1 cellular context compared by ENCODE assay signal in genomic region chr6:122472022-122472340, GRCh38.
A peak's percentile ranks its signal among the peaks of the same experiment; 100 is the strongest.
TF ChIP-seq lines count a peak whose summit lies in the region.

No MANE protein-coding gene starts in this region.

TF ChIP-seq in K562, 482 proteins besides CTCF, POLR2A, EP300 and RAD21 (continued from another document and continues in another):
- TF ChIP-seq ELF4 (CRISPR knock-in tag; IDR thresholded peaks at IDR 0.05) (0 out of 2 replicates have a peak, but pooled peaks have one; percentile 8), TRIM28 (IDR thresholded peaks at IDR 0.05) (no peak), CHD7 (IDR thresholded peaks at IDR 0.05; ENCODE audit: low read depth, low read length) (no peak), SIX5 (IDR thresholded peaks at IDR 0.05; ENCODE audit: borderline replicate concordance in 1 of 2, insufficient read depth in 1 of 2, low read depth in 1 of 2, low read length in 2 of 2) (no peak), PBX2 (CRISPR knock-in tag; IDR thresholded peaks at IDR 0.05; ENCODE audit: low read depth) (no peak), PBX2 (tag; conservative IDR thresholded peaks at IDR 0.05; ENCODE audit: low read depth) (no peak), KHSRP (IDR thresholded peaks at IDR 0.05) (no peak), KAT2B (IDR thresholded peaks at IDR 0.05; ENCODE audit: low read depth, low read length) (no peak), ERF (CRISPR knock-in tag; IDR thresholded peaks at IDR 0.05) (0 out of 2 replicates have a peak, but pooled peaks have one; percentile 57), ARID2 (IDR thresholded peaks at IDR 0.05) (no peak), PML (IDR thresholded peaks at IDR 0.05; ENCODE audit: low read length) (no peak), ZSCAN32 (CRISPR knock-in tag; IDR thresholded peaks at IDR 0.05) (no peak), MBD2 (IDR thresholded peaks at IDR 0.05; ENCODE audit: borderline replicate concordance, low read depth) (0 out of 2 replicates have a peak, but pooled peaks have one; percentile 5), HDAC6 (IDR thresholded peaks at IDR 0.05; ENCODE audit: low read depth, low read length) (no peak), BRF2 (IDR thresholded peaks at IDR 0.05; ENCODE audit: borderline replicate concordance, insufficient read depth, insufficient read length) (no peak), XRCC3 (IDR thresholded peaks at IDR 0.05) (no peak), HNRNPK (IDR thresholded peaks at IDR 0.05; ENCODE audit: low read depth, low read length, poor library complexity, severe bottlenecking) (no peak), YY1 (IDR thresholded peaks at IDR 0.05; ENCODE audit: borderline replicate concordance in 1 of 3, control insufficient read depth in 1 of 3, extremely low read depth in 1 of 3, insufficient read depth in 3 of 3, insufficient read length in 1 of 3, insufficient replicate concordance in 2 of 3, low read depth in 1 of 3, low read length in 2 of 3) (no peak), ZBED1 (IDR thresholded peaks at IDR 0.05) (no peak), ZNF318 (IDR thresholded peaks at IDR 0.05; ENCODE audit: borderline replicate concordance in 1 of 2, low read depth in 1 of 2) (no peak), GTF3C2 (IDR thresholded peaks at IDR 0.05; ENCODE audit: borderline replicate concordance, extremely low read depth, insufficient read length) (no peak), MTF1 (CRISPR knock-in tag; IDR thresholded peaks at IDR 0.05; ENCODE audit: borderline replicate concordance) (no peak), SETDB1 (IDR thresholded peaks at IDR 0.05; ENCODE audit: low read length) (no peak)
